Comparison of ENCODE assay signal across 1 cellular context in genomic region chr6:36227379-36228344, GRCh38.
TF ChIP-seq lines count a peak whose summit lies in the region.

No MANE protein-coding gene starts in this region.

TF ChIP-seq in WTC11, 78 proteins besides CTCF, POLR2A, EP300 and RAD21 (continued from another document):
- TF ChIP-seq ATF2 (CRISPR knock-in tag; IDR thresholded peaks at IDR 0.05; ENCODE audit: borderline replicate concordance, low read depth) (no peak), PRDM15 (CRISPR knock-in tag; IDR thresholded peaks at IDR 0.05) (no peak), ZNF121 (CRISPR knock-in tag; IDR thresholded peaks at IDR 0.05) (no peak)
- TF ChIP-seq, protein P1, sequence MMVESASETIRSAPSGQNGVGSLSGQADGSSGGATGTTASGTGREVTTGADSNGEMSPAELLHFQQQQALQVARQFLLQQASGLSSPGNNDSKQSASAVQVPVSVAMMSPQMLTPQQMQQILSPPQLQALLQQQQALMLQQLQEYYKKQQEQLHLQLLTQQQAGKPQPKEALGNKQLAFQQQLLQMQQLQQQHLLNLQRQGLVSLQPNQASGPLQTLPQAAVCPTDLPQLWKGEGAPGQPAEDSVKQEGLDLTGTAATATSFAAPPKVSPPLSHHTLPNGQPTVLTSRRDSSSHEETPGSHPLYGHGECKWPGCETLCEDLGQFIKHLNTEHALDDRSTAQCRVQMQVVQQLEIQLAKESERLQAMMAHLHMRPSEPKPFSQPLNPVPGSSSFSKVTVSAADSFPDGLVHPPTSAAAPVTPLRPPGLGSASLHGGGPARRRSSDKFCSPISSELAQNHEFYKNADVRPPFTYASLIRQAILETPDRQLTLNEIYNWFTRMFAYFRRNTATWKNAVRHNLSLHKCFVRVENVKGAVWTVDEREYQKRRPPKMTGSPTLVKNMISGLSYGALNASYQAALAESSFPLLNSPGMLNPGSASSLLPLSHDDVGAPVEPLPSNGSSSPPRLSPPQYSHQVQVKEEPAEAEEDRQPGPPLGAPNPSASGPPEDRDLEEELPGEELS (CRISPR knock-in tag; IDR thresholded peaks at IDR 0.05) = no peak
TF ChIP-seq in WTC11: peak in this region for 0.
